Comparison of ENCODE assay signal across 17 cellular contexts in genomic region chr20:36720510-36720909, GRCh38. TPM values are rescaled to one million over a fixed set of nuclear protein-coding genes. Genes with fewer than 3 reads are reported as not detected.
DNase-seq lines count a peak whose midpoint lies in the region; ATAC-seq and TF ChIP-seq lines count a peak whose summit lies in the region.
"Had no signal": no experiment of that assay in that cellular context is flagged by ENCODE, and none has a peak within 500 bp of the region (broad histone marks: within the 10 kb centered on the region; RNA-seq: fewer than 3 reads in every experiment).

No MANE protein-coding gene starts in this region.

- no peak overlapping the region for H3K4me3 ChIP-seq in fibroblast of villous mesenchyme (ENCODE audit: low read depth, low read length)
- H3K4me3 ChIP-seq: cardiac muscle cell, lung had no signal

- no peaks in the 10 kb centered on the region for H3K9me3 Mint-ChIP-seq in activated T-cell treated with anti-CD3 and anti-CD28 coated beads, Interleukin-2, amount 50 U/mL, for 4 hours
- H3K9me3 Mint-ChIP-seq in glutamatergic neuron (ENCODE audit: unreplicated experiment) = no peaks in the 10 kb centered on the region
- H3K9me3 Mint-ChIP-seq: activated B cell treated with CpG ODN at 0.5 μM for 24 hours, nephron had no signal

- H3K36me3 Mint-ChIP-seq in activated T-cell treated with anti-CD3 and anti-CD28 coated beads, Interleukin-2, amount 50 U/mL, for 4 hours (ENCODE audit: insufficient read depth) = peaks cover 11% of the 10 kb centered on the region
- no peaks in the 10 kb centered on the region for H3K36me3 Mint-ChIP-seq in glutamatergic neuron (ENCODE audit: unreplicated experiment)

- H3K27me3 Mint-ChIP-seq in activated T-cell treated with anti-CD3 and anti-CD28 coated beads, Interleukin-2, amount 50 U/mL, for 4 hours (ENCODE audit: low read depth) = no peaks in the 10 kb centered on the region
- H3K27me3 Mint-ChIP-seq in glutamatergic neuron (ENCODE audit: unreplicated experiment) = peaks cover 2% of the 10 kb centered on the region
- H3K27me3 Mint-ChIP-seq: activated B cell treated with CpG ODN at 0.5 μM for 24 hours; activated naive CD8-positive, alpha-beta T cell had no signal

- ATAC-seq in activated T-cell treated with anti-CD3 and anti-CD28 coated beads, Interleukin-2, amount 50 U/mL, for 4 hours = peak; percentile 87 to 91
- ATAC-seq in HG02852 (IDR thresholded peaks at IDR 0.05; ENCODE audit: unreplicated experiment) = no peak
- ATAC-seq: foreskin keratinocyte had no signal

- peaks cover 4% of the 10 kb centered on the region for H3K4me1 Mint-ChIP-seq in activated T-cell treated with anti-CD3 and anti-CD28 coated beads, Interleukin-2, amount 50 U/mL, for 4 hours (ENCODE audit: low read depth)
- H3K4me1 Mint-ChIP-seq in glutamatergic neuron (ENCODE audit: low read depth, unreplicated experiment) = no peaks in the 10 kb centered on the region
- H3K4me1 Mint-ChIP-seq: activated B cell treated with CpG ODN at 0.5 μM for 24 hours, nephron had no signal

- no peak overlapping the region for H3K4me3 Mint-ChIP-seq in activated T-cell treated with anti-CD3 and anti-CD28 coated beads, Interleukin-2, amount 50 U/mL, for 4 hours
- H3K4me3 Mint-ChIP-seq in glutamatergic neuron (ENCODE audit: unreplicated experiment) = no peak overlapping the region
- H3K4me3 Mint-ChIP-seq: activated B cell treated with CpG ODN at 0.5 μM for 24 hours; activated naive CD8-positive, alpha-beta T cell; nephron had no signal

- peak; percentile 4 for DNase-seq in stimulated activated CD4-positive, alpha-beta T cell treated with anti-CD3 and anti-CD28 coated beads, Interleukin-12 subunit alpha, Interleukin-12 subunit beta, amount 100 ng/mL, for 4 hours
- DNase-seq in stimulated activated CD4-positive, alpha-beta T cell treated with anti-CD3 and anti-CD28 coated beads, Interleukin-2, amount 100 ng/mL, for 48 hours = no peak
- DNase-seq in activated T-cell treated with anti-CD3 and anti-CD28 coated beads, Interleukin-2, amount 50 U/mL, for 4 hours = no peak
- DNase-seq in fibroblast of villous mesenchyme (ENCODE audit: low read depth) (peak; percentile 20), NCI-H2081 (lab: John Stamatoyannopoulos, UW) (no peak), glutamatergic neuron (no peak), NCI-H2107 treated with DMSO at 0.1 percent for 48 hours (lab: John Stamatoyannopoulos, UW; ENCODE audit: unreplicated experiment) (no peak)
- DNase-seq: activated B cell treated with CpG ODN at 0.5 μM for 24 hours; BE2C; effector memory CD4-positive, alpha-beta T cell; foreskin keratinocyte; GOT3 had no signal

- TF ChIP-seq CTCF in fibroblast of villous mesenchyme (IDR thresholded peaks at IDR 0.05; ENCODE audit: insufficient read depth, low read depth, low read length) (no peak), glutamatergic neuron (IDR thresholded peaks at IDR 0.05; ENCODE audit: partially characterized antibody, unreplicated experiment) (no peak)

- H3K27ac Mint-ChIP-seq in glutamatergic neuron (ENCODE audit: unreplicated experiment) = no peak overlapping the region
- H3K27ac Mint-ChIP-seq: activated B cell treated with CpG ODN at 0.5 μM for 24 hours; activated naive CD8-positive, alpha-beta T cell; nephron had no signal

RNA-seq across cellular contexts. Expression of gene NDRG3, which starts 25.4 kb away (rescaled TPM):
- total RNA-seq in activated T-cell treated with anti-CD3 and anti-CD28 coated beads, Interleukin-2, amount 50 U/mL, for 4 hours = 10 to 100 TPM; 10.4 to 11.8 (median 11.4) TPM
- total RNA-seq in fibroblast of villous mesenchyme (18.0 and 30.7 TPM in 2 replicates), glutamatergic neuron (ENCODE audit: unreplicated experiment) (31.8 TPM)

RNA-seq across cellular contexts. Expression of gene DSN1, which starts 53.1 kb away (rescaled TPM):
- total RNA-seq in activated T-cell treated with anti-CD3 and anti-CD28 coated beads, Interleukin-2, amount 50 U/mL, for 4 hours = 10 to 100 TPM; 11.6 to 13.7 (median 13.1) TPM
- total RNA-seq in fibroblast of villous mesenchyme (13.9 and 16.8 TPM in 2 replicates), glutamatergic neuron (ENCODE audit: unreplicated experiment) (6.4 TPM)

Comparison
In these comparisons a context has a peak if more than half of its experiments do, and no peak if none do; other contexts are left out.
1. DNase-seq: peak in stimulated activated CD4-positive, alpha-beta T cell treated with anti-CD3 and anti-CD28 coated beads, Interleukin-12 subunit alpha, Interleukin-12 subunit beta, amount 100 ng/mL, for 4 hours (single experiment) and fibroblast of villous mesenchyme (single experiment); none in stimulated activated CD4-positive, alpha-beta T cell treated with anti-CD3 and anti-CD28 coated beads, Interleukin-2, amount 100 ng/mL, for 48 hours (0 of 2), activated T-cell treated with anti-CD3 and anti-CD28 coated beads, Interleukin-2, amount 50 U/mL, for 4 hours (single experiment), NCI-H2081 (0 of 2), glutamatergic neuron (single experiment) and NCI-H2107 treated with DMSO at 0.1 percent for 48 hours (single experiment).